Comparison of ENCODE assay signal across 15 cellular contexts in the genomic region with DNA sequence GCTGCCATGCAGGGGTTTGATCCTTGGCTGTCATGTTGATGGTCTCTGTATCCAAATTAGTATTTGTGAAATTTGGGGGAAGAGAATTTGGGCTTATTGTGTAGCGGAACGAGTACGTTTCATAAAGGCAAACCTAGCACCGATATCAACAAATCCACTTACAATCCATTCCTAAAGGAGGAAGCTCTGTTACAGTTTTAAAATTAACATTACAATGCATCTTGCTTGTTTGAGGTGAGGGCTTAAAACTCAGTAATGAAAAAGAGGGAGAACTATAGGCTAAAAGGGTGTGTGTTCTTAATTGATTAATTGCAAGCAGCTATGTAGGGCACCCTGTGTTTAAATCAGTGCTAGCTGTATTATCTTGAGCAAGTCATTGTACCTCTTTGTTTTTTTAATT. TPM values are rescaled to one million over a fixed set of nuclear protein-coding genes. Genes with fewer than 3 reads are reported as not detected.
DNase-seq lines count a peak whose midpoint lies in the region; ATAC-seq and TF ChIP-seq lines count a peak whose summit lies in the region.
"Had no signal": no experiment of that assay in that cellular context is flagged by ENCODE, and none has a peak within 500 bp of the region (broad histone marks: within the 10 kb centered on the region; RNA-seq: fewer than 3 reads in every experiment).

No MANE protein-coding gene starts in this region.

- peak overlapping the region; percentile 71; the same call in 2 of the 3 replicates for H2BK15ac ChIP-seq in IMR-90 (ENCODE audit: low read depth, low read length)

- peak overlapping the region; percentile 95 for H3K14ac ChIP-seq in IMR-90 (replicated peaks; ENCODE audit: low read depth, low read length)

- H2AFZ ChIP-seq in IMR-90 (replicated peaks; ENCODE audit: low read length, poor library complexity) = no peak overlapping the region

- DNase-seq in CD4-positive, alpha-beta memory T cell = no peak
- DNase-seq in IMR-90 = no peak
- no peak for DNase-seq in coronary artery (ENCODE audit: low spot score)
- DNase-seq in sigmoid colon = no peak
- no peak for DNase-seq in lower leg skin (ENCODE audit: low spot score in 2 of 2)
- no peak for DNase-seq in stimulated activated CD4-positive, alpha-beta T cell treated with anti-CD3 and anti-CD28 coated beads, Interleukin-2, amount 100 ng/mL, for 48 hours
- DNase-seq in pons (ENCODE audit: low spot score) = no peak
- DNase-seq: activated T-cell treated with anti-CD3 and anti-CD28 coated beads, Interleukin-2, amount 50 U/mL, for 4 hours; anterior cingulate cortex; dorsolateral prefrontal cortex; NCI-H1105 treated with DMSO at 0.1 percent for 48 hours; NCI-H345; stimulated activated CD4-positive, alpha-beta T cell treated with anti-CD3 and anti-CD28 coated beads, Interleukin-4, amount 100 ng/mL, for 4 hours; stimulated activated naive CD4-positive, alpha-beta T cell treated with Interleukin-2 at 50 U/mL for 16 hours had no signal

- H4K8ac ChIP-seq in IMR-90 (ENCODE audit: low read depth in 2 of 2, low read length in 2 of 2) = peak overlapping the region; percentile 2 to 82

- peak overlapping the region; percentile 7; the same call in 1 of the 2 replicates for H3K9ac ChIP-seq in IMR-90 (ENCODE audit: low read depth, low read length)

- no peak overlapping the region for H3K27ac ChIP-seq in CD4-positive, alpha-beta memory T cell (ENCODE audit: low read depth, low read length)
- peak overlapping the region; percentile 91 for H3K27ac ChIP-seq in IMR-90 (ENCODE audit: insufficient read depth, low read length)
- H3K27ac ChIP-seq in coronary artery = peak overlapping the region; percentile 61 to 80
- H3K27ac ChIP-seq in sigmoid colon = peak overlapping the region; percentile 83 to 91 (median 84)

- peak overlapping the region; percentile 98 for H2AK5ac ChIP-seq in IMR-90 (ENCODE audit: low read depth, low read length)

- H4K5ac ChIP-seq in IMR-90 (ENCODE audit: low read depth, low read length) = peak overlapping the region; percentile 96

- POLR2A ChIA-PET in CD4-positive, alpha-beta memory T cell (lab: Charles Lee; ENCODE audit: partially characterized antibody) = interaction anchor here (0.8 to 1.5 kb wide), 5 partner anchors 8 to 75 kb away, joined by 3 to 7 read pairs (median 4); no protein-coding TSS in a partner anchor
- POLR2A ChIA-PET in IMR-90 (lab: Charles Lee; ENCODE audit: unreplicated experiment) = no interaction called here

- peak overlapping the region in 6 of 8 donors; percentile 43 to 97 (median 57) for H3K4me3 Mint-ChIP-seq in CD4-positive, alpha-beta memory T cell

- H3K4me2 ChIP-seq in IMR-90 (ENCODE audit: low read depth, low read length) = no peak overlapping the region

- H3K18ac ChIP-seq in IMR-90 (ENCODE audit: low read depth, low read length) = peak overlapping the region; percentile 95

- H3K9me3 ChIP-seq in CD4-positive, alpha-beta memory T cell (ENCODE audit: control insufficient read depth in 1 of 2, low read length in 2 of 2) = no peaks in the 10 kb centered on the region
- H3K9me3 ChIP-seq in IMR-90 (ENCODE audit: control insufficient read depth, insufficient read depth, low read length) (no peaks in the 10 kb centered on the region), sigmoid colon (no peaks in the 10 kb centered on the region)

- no peak overlapping the region for H3K4me3 ChIP-seq in CD4-positive, alpha-beta memory T cell (ENCODE audit: low read length in 2 of 2)
- H3K4me3 ChIP-seq in IMR-90 (ENCODE audit: insufficient read depth, low read depth, low read length) = no peak overlapping the region
- no peak overlapping the region for H3K4me3 ChIP-seq in coronary artery
- no peak overlapping the region for H3K4me3 ChIP-seq in sigmoid colon
- no peak overlapping the region for H3K4me3 ChIP-seq in lower leg skin (ENCODE audit: low read depth, poor library complexity, severe bottlenecking)
- H3K4me3 ChIP-seq: dorsolateral prefrontal cortex had no signal

- no TSS peak for BruUV-seq in IMR-90 (replicated peaks; lab: Mats Ljungman, UMichigan)

- peaks cover 48 to 90% (median 70%) of the 10 kb centered on the region in 4 donors for H3K4me1 Mint-ChIP-seq in CD4-positive, alpha-beta memory T cell

- peak overlapping the region; percentile 94 for H3K23ac ChIP-seq in IMR-90 (ENCODE audit: low read depth, low read length)

- H4K91ac ChIP-seq in IMR-90 (ENCODE audit: insufficient read depth, low read depth, low read length) = peak overlapping the region; percentile 87

- no peaks in the 10 kb centered on the region for H3K27me3 ChIP-seq in CD4-positive, alpha-beta memory T cell (ENCODE audit: insufficient read depth, low read length)
- H3K27me3 ChIP-seq in IMR-90 (ENCODE audit: control insufficient read depth, insufficient read depth, low read length) (no peaks in the 10 kb centered on the region), sigmoid colon (no peaks in the 10 kb centered on the region)
- H3K27me3 ChIP-seq: dorsolateral prefrontal cortex had no signal

- H3K4me1 ChIP-seq in CD4-positive, alpha-beta memory T cell (ENCODE audit: insufficient read depth, low read length) = peaks cover 94% of the 10 kb centered on the region
- peaks cover 27% of the 10 kb centered on the region for H3K4me1 ChIP-seq in IMR-90 (ENCODE audit: control insufficient read depth, insufficient read depth, low read length)
- H3K4me1 ChIP-seq in sigmoid colon = peaks cover 0 to 92% (median 79%) of the 10 kb centered on the region in 4 donors

- peak overlapping the region; percentile 96 for H2BK20ac ChIP-seq in IMR-90 (ENCODE audit: low read depth, low read length)

- dilution Hi-C loops in IMR-90 (cut with HindIII; ENCODE audit: low sequenced_read_pairs, unreplicated experiment) = no loop called here

- peak overlapping the region; percentile 51; the same call in 1 of the 2 replicates for H3K56ac ChIP-seq in IMR-90 (ENCODE audit: extremely low read depth, insufficient read depth, low read length)

- TF ChIP-seq POLR2A in IMR-90 (IDR thresholded peaks at IDR 0.05; ENCODE audit: low read depth, low read length) (no peak), sigmoid colon (IDR thresholded peaks at IDR 0.05) (no peak), lower leg skin (IDR thresholded peaks at IDR 0.05) (no peak)

- ATAC-seq in IMR-90 (ENCODE audit: low read depth) = no peak
- ATAC-seq: activated T-cell treated with anti-CD3 and anti-CD28 coated beads, Interleukin-2, amount 50 U/mL, for 4 hours; HepG2 had no signal

- H4K20me1 ChIP-seq in IMR-90 (ENCODE audit: insufficient read depth, low read length) = peaks cover 7% of the 10 kb centered on the region

- peak overlapping the region; percentile 96 for H3K4ac ChIP-seq in IMR-90 (ENCODE audit: low read depth, low read length)

- H3K9me1 ChIP-seq in IMR-90 (ENCODE audit: insufficient read depth, low read length) = peaks cover 9% of the 10 kb centered on the region; the same call in 1 of the 2 replicates

- in situ Hi-C loops in IMR-90 (cut with MboI; ENCODE audit: low sequenced_read_pairs) = no loop called here

- H3K27ac Mint-ChIP-seq in CD4-positive, alpha-beta memory T cell = peak overlapping the region; percentile 21 to 83 (median 53)

- H3K36me3 ChIP-seq in CD4-positive, alpha-beta memory T cell (ENCODE audit: insufficient read depth, low read length) = peaks cover 5% of the 10 kb centered on the region
- H3K36me3 ChIP-seq in IMR-90 (ENCODE audit: control insufficient read depth, insufficient read depth, low read length) (no peaks in the 10 kb centered on the region), sigmoid colon (peaks cover 0 to under 1% (median 0%) of the 10 kb centered on the region in 4 donors)

- peaks cover 13 to 60% of the 10 kb centered on the region in 2 experiments for H3K79me1 ChIP-seq in IMR-90 (ENCODE audit: low read depth in 1 of 2, low read length in 2 of 2)

- TF ChIP-seq CTCF in IMR-90 (conservative IDR thresholded peaks at IDR 0.05; ENCODE audit: low read depth, low read length) = no peak
- no peak for TF ChIP-seq CTCF in coronary artery (IDR thresholded peaks at IDR 0.05)
- no peak for TF ChIP-seq CTCF in sigmoid colon (IDR thresholded peaks at IDR 0.05)
- TF ChIP-seq CTCF in lower leg skin (IDR thresholded peaks at IDR 0.05) = no peak

- H2BK120ac ChIP-seq in IMR-90 (ENCODE audit: low read depth, low read length) = peak overlapping the region; percentile 98

- no peaks in the 10 kb centered on the region for H3K27me3 Mint-ChIP-seq in CD4-positive, alpha-beta memory T cell

- no peak overlapping the region for H2AK9ac ChIP-seq in IMR-90 (replicated peaks; ENCODE audit: low read depth, low read length, poor library complexity)

- no peak for TF ChIP-seq EP300 in sigmoid colon (IDR thresholded peaks at IDR 0.05)

- H3K9me3 Mint-ChIP-seq in CD4-positive, alpha-beta memory T cell = no peaks in the 10 kb centered on the region
- H3K9me3 Mint-ChIP-seq: activated T-cell treated with anti-CD3 and anti-CD28 coated beads, Interleukin-2, amount 50 U/mL, for 4 hours had no signal

- intact Hi-C loops in CD4-positive, alpha-beta memory T cell (cut with micrococcal nuclease) = loop anchor here (2.0 kb wide), 1 partner anchor 13 kb away; the partner anchor contains the start of gene RASSF3
- intact Hi-C loops in IMR-90 (cut with micrococcal nuclease) (no loop called here), sigmoid colon (cut with DNase I) (loop anchor here (5.0 kb wide), 1 partner anchor 172 kb away; the partner anchor contains the start of gene TBK1), lower leg skin (cut with DNase I; ENCODE audit: low total_unique reads) (no loop called here)

- H2BK5ac ChIP-seq in IMR-90 (ENCODE audit: low read depth, low read length, poor library complexity, severe bottlenecking) = peak overlapping the region; percentile 93

- CTCF ChIA-PET in CD4-positive, alpha-beta memory T cell (lab: Charles Lee; ENCODE audit: partially characterized antibody) = interaction anchor here (1.0 to 1.4 kb wide), 3 partner anchors 10 to 19 kb away, joined by 3 read pairs; no protein-coding TSS in a partner anchor
- CTCF ChIA-PET in IMR-90 (lab: Yijun Ruan, JAX) = no interaction called here

- peaks cover 8 to 42% of the 10 kb centered on the region in 2 donors for H3K36me3 Mint-ChIP-seq in CD4-positive, alpha-beta memory T cell

- TF ChIP-seq RAD21 in IMR-90 (IDR thresholded peaks at IDR 0.05; ENCODE audit: low read length) = no peak

- WGBS in IMR-90 (ENCODE audit: extremely low coverage in 2 of 2, insufficient read length in 1 of 2), 2 experiments = no CpG with 5 or more reads among the region's 4 CpGs
- WGBS in sigmoid colon, 2 donors = 95 to 98% methylated on average over 4 of the region's 4 CpGs
- 94 to 97% methylated on average over 4 of the region's 4 CpGs for WGBS in lower leg skin, 2 donors

TF ChIP-seq in IMR-90, 13 proteins besides CTCF, POLR2A, EP300 and RAD21 (continues in another document):
- no peak for TF ChIP-seq MAZ (IDR thresholded peaks at IDR 0.05; ENCODE audit: borderline replicate concordance, low read depth, low read length)

RNA-seq across cellular contexts. Expression of gene RASSF3, which starts 13.7 kb away (rescaled TPM):
- 100 to 1,000 TPM; 159 TPM for total RNA-seq in CD4-positive, alpha-beta memory T cell
- 10 to 100 TPM in 1 of 2 donors, 1 to 10 TPM in 1; 5.2 to 12.3 TPM for polyA plus RNA-seq in CD4-positive, alpha-beta memory T cell
- total RNA-seq in IMR-90 (2012; rRNA removed) = 21.4 and 39.3 TPM in 2 replicates
- polyA plus RNA-seq in IMR-90 (2012; rRNA removed) = 14.2 and 18.7 TPM in 2 replicates
- 10.9 and 12.2 TPM in 2 replicates for polyA plus RNA-seq in IMR-90 (2012; cell fraction: cytosol; rRNA removed)
- 8.4 and 13.6 TPM in 2 replicates for polyA plus RNA-seq in IMR-90 (2012; cell fraction: nucleus; rRNA removed; ENCODE audit: low replicate concordance)
- 100 to 1,000 TPM; 143 to 348 (median 203) TPM for total RNA-seq in sigmoid colon
- 100 to 1,000 TPM in 1 of 3 donors, 10 to 100 TPM in 2; 34.7 to 113 (median 65.5) TPM for polyA plus RNA-seq in sigmoid colon
- 10 to 100 TPM in 1 of 4 donors, 1 to 10 TPM in 3; 5.2 to 13.5 (median 7.8) TPM for total RNA-seq in lower leg skin

Comparison
In these comparisons a context has a peak if more than half of its experiments do, and no peak if none do; other contexts are left out.
1. intact Hi-C loops: an anchor here in CD4-positive, alpha-beta memory T cell (2.0 kb wide) and sigmoid colon (5.0 kb wide); none called in IMR-90 and lower leg skin.